ENCODE assay signal across 23 cellular contexts in the genomic region with DNA sequence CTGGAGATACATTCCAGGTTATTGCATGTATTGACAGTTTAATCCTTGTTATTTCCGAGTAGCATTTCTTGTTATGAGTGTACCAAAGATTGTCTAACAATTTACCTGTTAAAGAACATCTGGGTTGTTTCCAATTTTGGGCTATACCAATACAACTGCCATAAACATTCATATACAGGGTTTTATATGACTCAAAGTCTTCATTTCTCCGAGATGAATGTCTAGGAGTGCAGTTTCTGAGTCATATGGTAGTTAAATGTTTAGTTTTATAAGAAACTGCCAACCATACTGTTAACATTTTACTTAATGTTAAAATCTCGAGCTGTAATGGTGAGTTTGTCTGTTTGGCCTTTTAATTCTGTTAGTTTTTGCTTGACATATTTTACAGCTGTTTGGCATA. TPM values are rescaled to one million over a fixed set of nuclear protein-coding genes. Genes with fewer than 3 reads are reported as not detected.
A peak's percentile ranks its signal among the peaks of the same experiment; 100 is the strongest.
DNase-seq lines count a peak whose midpoint lies in the region; ATAC-seq and TF ChIP-seq lines count a peak whose summit lies in the region.
"Had no signal": no experiment of that assay in that cellular context is flagged by ENCODE, and none has a peak within 500 bp of the region (broad histone marks: within the 10 kb centered on the region; RNA-seq: fewer than 3 reads in every experiment).

No MANE protein-coding gene starts in this region.

- no peak for DNase-seq in activated CD4-positive, CD25-positive, alpha-beta regulatory T cell treated with anti-CD3 and anti-CD28 coated beads, Interleukin-2, amount 50 U/mL, for 72 hours
- DNase-seq in GM06990 (ENCODE audit: extremely low read depth, insufficient read length), result peak; percentile 30
- DNase-seq in foreskin keratinocyte, result peak in 1 of 2 donors; percentile 71
- no peak for DNase-seq in Caco-2
- no peak for DNase-seq in esophagus squamous epithelium (lab: John Stamatoyannopoulos, UW)
- no peak for DNase-seq in NCI-H2107 treated with DMSO at 0.1 percent for 48 hours (lab: John Stamatoyannopoulos, UW; ENCODE audit: unreplicated experiment)
- DNase-seq: 8988T; activated CD4-positive, alpha-beta T cell treated with anti-CD3 and anti-CD28 coated beads, Interleukin-2, amount 10 ng/mL, durations not matched to agents 24 days and 14 days; activated naive CD4-positive, alpha-beta T cell treated with anti-CD3 and anti-CD28 coated beads, Interleukin-2, amount 10 ng/mL, durations not matched to agents 7 days and 5 days; AML-193; effector memory CD8-positive, alpha-beta T cell; heart left ventricle; left ventricle myocardium inferior; MG63; NCI-H1417 treated with DMSO at 0.1 percent for 48 hours; NCI-H2107; NCI-H524; retina; stimulated activated CD4-positive, alpha-beta T cell treated with anti-CD3 and anti-CD28 coated beads, Interleukin-12 subunit alpha, Interleukin-12 subunit beta, amount 100 ng/mL, for 4 hours had no signal

- H3K9me3 Mint-ChIP-seq in activated T-helper 17 cell treated with anti-CD3 and anti-CD28 coated beads, Interleukin-2, amount 50 U/mL, for 72 hours, result no peaks in the 10 kb centered on the region
- no peaks in the 10 kb centered on the region for H3K9me3 Mint-ChIP-seq in Caco-2 (ENCODE audit: unreplicated experiment)
- H3K9me3 Mint-ChIP-seq: activated CD4-positive, alpha-beta T cell treated with anti-CD3 and anti-CD28 coated beads, Interleukin-2, amount 10 ng/mL, durations not matched to agents 24 days and 14 days; activated naive CD4-positive, alpha-beta T cell treated with anti-CD3 and anti-CD28 coated beads, Interleukin-2, amount 10 ng/mL, durations not matched to agents 7 days and 5 days; effector memory CD8-positive, alpha-beta T cell had no signal

- no peak for TF ChIP-seq POLR2A in esophagus squamous epithelium (IDR thresholded peaks at IDR 0.05)

- intact Hi-C loops in Caco-2 (cut with micrococcal nuclease; ENCODE audit: unreplicated experiment) (no loop called here), esophagus squamous epithelium (cut with DNase I) (no loop called here)

- H3K27me3 ChIP-seq in GM06990 (replicated peaks; ENCODE audit: control insufficient read depth, insufficient read depth, low read length), result no peaks in the 10 kb centered on the region
- no peaks in the 10 kb centered on the region for H3K27me3 ChIP-seq in foreskin keratinocyte
- no peaks in the 10 kb centered on the region for H3K27me3 ChIP-seq in Caco-2 (replicated peaks; ENCODE audit: control insufficient read depth, insufficient read depth, low read length)
- no peaks in the 10 kb centered on the region for H3K27me3 ChIP-seq in esophagus squamous epithelium
- H3K27me3 ChIP-seq: ascending aorta, heart left ventricle, MG63, vagina had no signal

- H3K4me3 ChIP-seq in GM06990 (replicated peaks; ENCODE audit: low read depth, low read length), result no peak overlapping the region
- no peak overlapping the region for H3K4me3 ChIP-seq in Caco-2 (ENCODE audit: low read depth, low read length)
- H3K4me3 ChIP-seq in esophagus squamous epithelium, result no peak overlapping the region
- H3K4me3 ChIP-seq: ascending aorta, heart left ventricle, left ventricle myocardium inferior, MG63, vagina had no signal

- H3K36me3 Mint-ChIP-seq in activated T-helper 17 cell treated with anti-CD3 and anti-CD28 coated beads, Interleukin-2, amount 50 U/mL, for 72 hours (ENCODE audit: low read depth), result peaks cover 13% of the 10 kb centered on the region
- H3K36me3 Mint-ChIP-seq in Caco-2 (ENCODE audit: insufficient read depth, unreplicated experiment), result peaks cover 17% of the 10 kb centered on the region

- peak overlapping the region; percentile 11 for H3K27ac Mint-ChIP-seq in activated T-helper 17 cell treated with anti-CD3 and anti-CD28 coated beads, Interleukin-2, amount 50 U/mL, for 72 hours
- H3K27ac Mint-ChIP-seq in Caco-2 (ENCODE audit: unreplicated experiment), result no peak overlapping the region
- H3K27ac Mint-ChIP-seq: activated CD4-positive, alpha-beta T cell treated with anti-CD3 and anti-CD28 coated beads, Interleukin-2, amount 10 ng/mL, durations not matched to agents 24 days and 14 days; activated naive CD4-positive, alpha-beta T cell treated with anti-CD3 and anti-CD28 coated beads, Interleukin-2, amount 10 ng/mL, durations not matched to agents 7 days and 5 days; effector memory CD8-positive, alpha-beta T cell had no signal

- POLR2A ChIA-PET in Caco-2 (lab: Charles Lee), result no interaction called here

- no peaks in the 10 kb centered on the region for H3K9me3 ChIP-seq in Caco-2
- H3K9me3 ChIP-seq in esophagus squamous epithelium, result no peaks in the 10 kb centered on the region
- H3K9me3 ChIP-seq: ascending aorta, left ventricle myocardium inferior, vagina had no signal

- H3K27me3 Mint-ChIP-seq in activated T-helper 17 cell treated with anti-CD3 and anti-CD28 coated beads, Interleukin-2, amount 50 U/mL, for 72 hours, result no peaks in the 10 kb centered on the region
- no peaks in the 10 kb centered on the region for H3K27me3 Mint-ChIP-seq in Caco-2 (ENCODE audit: insufficient read depth, unreplicated experiment)
- H3K27me3 Mint-ChIP-seq: activated CD4-positive, alpha-beta T cell treated with anti-CD3 and anti-CD28 coated beads, Interleukin-2, amount 10 ng/mL, durations not matched to agents 24 days and 14 days; activated naive CD4-positive, alpha-beta T cell treated with anti-CD3 and anti-CD28 coated beads, Interleukin-2, amount 10 ng/mL, durations not matched to agents 7 days and 5 days; effector memory CD8-positive, alpha-beta T cell had no signal

- CTCF ChIA-PET in Caco-2 (lab: Charles Lee), result no interaction called here

- H3K36me3 ChIP-seq in GM06990 (ENCODE audit: control insufficient read depth, insufficient read depth, low read length) (no peaks in the 10 kb centered on the region), Caco-2 (ENCODE audit: control insufficient read depth, insufficient read depth, low read length) (peaks cover 3% of the 10 kb centered on the region; the same call in 1 of the 2 replicates), esophagus squamous epithelium (peaks cover 0 to 11% (median 0%) of the 10 kb centered on the region in 3 donors)
- H3K36me3 ChIP-seq: ascending aorta, heart left ventricle, left ventricle myocardium inferior, vagina had no signal

- ATAC-seq in activated CD4-positive, CD25-positive, alpha-beta regulatory T cell treated with anti-CD3 and anti-CD28 coated beads, Interleukin-2, amount 50 U/mL, for 24 hours, result peak; percentile 67 to 87
- peak; percentile 96 for ATAC-seq in activated T-helper 17 cell treated with anti-CD3 and anti-CD28 coated beads, Interleukin-2, amount 50 U/mL, for 72 hours (replicated peaks)
- ATAC-seq in foreskin keratinocyte, result peak; percentile 80
- ATAC-seq: effector memory CD8-positive, alpha-beta T cell; heart left ventricle had no signal

- no TSS peak for BruUV-seq in Caco-2 (replicated peaks; lab: Mats Ljungman, UMichigan)

- H3K4me1 ChIP-seq in foreskin keratinocyte (peaks cover 18% of the 10 kb centered on the region), Caco-2 (peaks cover 32% of the 10 kb centered on the region), esophagus squamous epithelium (peaks cover 0 to 30% (median 0%) of the 10 kb centered on the region in 3 donors)
- H3K4me1 ChIP-seq: ascending aorta had no signal

- TF ChIP-seq CTCF in GM06990 (IDR thresholded peaks at IDR 0.05; ENCODE audit: insufficient read depth, low read length, poor library complexity, severe bottlenecking) (no peak), foreskin keratinocyte (conservative IDR thresholded peaks at IDR 0.05) (no peak), Caco-2 (IDR thresholded peaks at IDR 0.05; ENCODE audit: insufficient read depth in 1 of 2, low read depth in 1 of 2, low read length in 1 of 2, severe bottlenecking in 1 of 2, unreplicated experiment in 1 of 2) (no peak), esophagus squamous epithelium (IDR thresholded peaks at IDR 0.05) (no peak)

- peak overlapping the region; percentile 48 for H3K4me3 Mint-ChIP-seq in activated T-helper 17 cell treated with anti-CD3 and anti-CD28 coated beads, Interleukin-2, amount 50 U/mL, for 72 hours
- H3K4me3 Mint-ChIP-seq in Caco-2 (ENCODE audit: unreplicated experiment), result no peak overlapping the region
- H3K4me3 Mint-ChIP-seq: activated CD4-positive, alpha-beta T cell treated with anti-CD3 and anti-CD28 coated beads, Interleukin-2, amount 10 ng/mL, durations not matched to agents 24 days and 14 days; activated naive CD4-positive, alpha-beta T cell treated with anti-CD3 and anti-CD28 coated beads, Interleukin-2, amount 10 ng/mL, durations not matched to agents 7 days and 5 days had no signal

- 58 to 60% methylated on average over 3 of the region's 3 CpGs for WGBS in esophagus squamous epithelium, 2 donors

- no peak overlapping the region for H3K27ac ChIP-seq in foreskin keratinocyte
- H3K27ac ChIP-seq in esophagus squamous epithelium, result no peak overlapping the region
- H3K27ac ChIP-seq: ascending aorta, heart left ventricle, left ventricle myocardium inferior, vagina had no signal

- H3K4me1 Mint-ChIP-seq in activated T-helper 17 cell treated with anti-CD3 and anti-CD28 coated beads, Interleukin-2, amount 50 U/mL, for 72 hours, result peaks cover 34% of the 10 kb centered on the region
- H3K4me1 Mint-ChIP-seq in Caco-2 (ENCODE audit: low read depth, unreplicated experiment), result peaks cover 36% of the 10 kb centered on the region

RNA-seq across cellular contexts. Expression of gene RAB4A, which starts 10.0 kb away (rescaled TPM):
- 10 to 100 TPM; 35.2 to 36.6 TPM for total RNA-seq in activated T-helper 17 cell treated with anti-CD3 and anti-CD28 coated beads, Interleukin-2, amount 50 U/mL, for 72 hours
- total RNA-seq in foreskin keratinocyte (24.4 and 27.1 TPM in 2 replicates), Caco-2 (2022) (98.9 and 111 TPM in 2 replicates), esophagus squamous epithelium (10 to 100 TPM; 24.1 to 50.7 (median 43.0) TPM)
- 34.6 and 40.7 TPM in 2 replicates for polyA plus RNA-seq in foreskin keratinocyte
